In genomic region chr3:102026656-102027055, GRCh38 we compare ENCODE assay signal across 18 cellular contexts.
"Had no signal": no experiment of that assay in that cellular context is flagged by ENCODE, and none has a peak within 500 bp of the region (broad histone marks: within the 10 kb centered on the region; RNA-seq: fewer than 3 reads in every experiment).

No MANE protein-coding gene starts in this region.

- DNase-seq: activated CD4-positive, alpha-beta T cell treated with anti-CD3 and anti-CD28 coated beads for 36 hours; activated CD4-positive, alpha-beta T cell treated with anti-CD3 and anti-CD28 coated beads, Interleukin-2, amount 50 U/mL, for 48 hours; activated gamma-delta T cell treated with Interleukin-2 at 50 U/mL for 16 hours; amniotic stem cell; effector CD8-positive, alpha-beta T cell; left cardiac atrium; lower lobe of right lung; stimulated activated CD4-positive, alpha-beta T cell treated with anti-CD3 and anti-CD28 coated beads, Interleukin-4, amount 100 ng/mL, for 1 hour; stomach; T-helper 17 cell; upper lobe of left lung had no signal

- H2AFZ ChIP-seq: parathyroid adenoma had no signal

- H3K9me3 ChIP-seq: lower lobe of right lung, neutrophil, stomach, upper lobe of left lung had no signal

- H3K27me3 ChIP-seq: neutrophil, stomach, upper lobe of left lung had no signal

- H3K36me3 ChIP-seq: lower lobe of right lung, neutrophil, stomach, upper lobe of left lung had no signal

- H3K4me3 ChIP-seq: lower lobe of right lung, smooth muscle cell, stomach, upper lobe of left lung had no signal

- H3K9ac ChIP-seq: parathyroid adenoma had no signal

- H3K79me2 ChIP-seq: parathyroid adenoma had no signal

- H3K27ac ChIP-seq: lower lobe of right lung, neutrophil, parathyroid adenoma, stomach, upper lobe of left lung had no signal

- ATAC-seq: activated CD4-positive, alpha-beta T cell treated with anti-CD3 and anti-CD28 coated beads for 36 hours; activated naive CD4-positive, alpha-beta T cell treated with anti-CD3 and anti-CD28 coated beads, Interleukin-2, amount 50 U/mL, for 72 hours; esophagus mucosa; left cardiac atrium; lower lobe of right lung; natural killer cell treated with Interleukin-12 subunit alpha and Interleukin-12 subunit beta and Interleukin-15 and Interleukin-18, amount 100 ng/mL, for 72 hours; sciatic nerve; T-helper 17 cell had no signal

- H3K4me2 ChIP-seq: smooth muscle cell had no signal

- H3K4me1 ChIP-seq: lower lobe of right lung, parathyroid adenoma, upper lobe of left lung had no signal
